In genomic region chr3:48564022-48564421, GRCh38 we compare ENCODE assay signal across 1 cellular context.
A peak's percentile ranks its signal among the peaks of the same experiment; 100 is the strongest.
TF ChIP-seq lines count a peak whose summit lies in the region.

No MANE protein-coding gene starts in this region.

TF ChIP-seq in K562, 482 proteins besides CTCF, POLR2A, EP300 and RAD21:
- TF ChIP-seq VEZF1 (CRISPR knock-in tag; IDR thresholded peaks at IDR 0.05) (peak; percentile 41), ZNF830 (CRISPR knock-in tag; IDR thresholded peaks at IDR 0.05) (no peak), ZNF740 (CRISPR knock-in tag; IDR thresholded peaks at IDR 0.05) (peak; percentile 73), ZNF740 (tag; IDR thresholded peaks at IDR 0.05) (no peak), ZHX1 (conservative IDR thresholded peaks at IDR 0.05; ENCODE audit: low read length) (no peak), SMAD3 (CRISPR knock-in tag; conservative IDR thresholded peaks at IDR 0.05) (no peak), MYNN (IDR thresholded peaks at IDR 0.05) (0 out of 2 replicates have a peak, but pooled peaks have one; percentile 24), MYNN (CRISPR knock-in tag; IDR thresholded peaks at IDR 0.05) (no peak), ZKSCAN3 (CRISPR knock-in tag; IDR thresholded peaks at IDR 0.05) (no peak), ATF3 (IDR thresholded peaks at IDR 0.05) (peak; percentile 42; the same call in 1 of the 2 replicates), ATF3 (CRISPR knock-in tag; conservative IDR thresholded peaks at IDR 0.05) (no peak), DNMT1 (IDR thresholded peaks at IDR 0.05) (no peak), ZNF175 (CRISPR knock-in tag; IDR thresholded peaks at IDR 0.05; ENCODE audit: low read depth) (no peak), BHLHE40 (IDR thresholded peaks at IDR 0.05; ENCODE audit: low read length) (peak; percentile 63), CBX5 (IDR thresholded peaks at IDR 0.05; ENCODE audit: borderline replicate concordance, low read depth) (no peak), MCM7 (IDR thresholded peaks at IDR 0.05) (no peak), THAP7 (CRISPR knock-in tag; IDR thresholded peaks at IDR 0.05) (no peak)
